ENCODE assay signal across 14 cellular contexts in the genomic region with DNA sequence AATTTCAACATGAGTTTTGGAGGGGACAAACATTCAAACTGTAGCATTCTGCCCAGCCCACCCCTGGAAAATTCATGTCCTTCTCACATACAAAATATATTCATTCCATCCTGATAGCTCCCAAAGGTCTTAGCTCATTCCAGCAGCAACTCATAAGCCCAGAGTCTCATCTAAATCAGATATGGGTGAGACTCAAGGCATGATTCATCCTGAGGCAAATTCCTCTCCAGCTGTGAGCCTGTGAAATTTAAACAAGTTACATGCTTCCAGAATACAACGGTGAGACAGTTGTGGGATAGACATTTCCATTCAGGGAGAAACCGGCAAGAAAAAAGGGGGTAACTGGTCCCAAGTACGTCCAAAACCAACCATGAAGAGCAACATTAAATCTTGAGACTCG. TPM values are rescaled to one million over a fixed set of nuclear protein-coding genes. Genes with fewer than 3 reads are reported as not detected.
DNase-seq lines count a peak whose midpoint lies in the region; ATAC-seq and TF ChIP-seq lines count a peak whose summit lies in the region.
"Had no signal": no experiment of that assay in that cellular context is flagged by ENCODE, and none has a peak within 500 bp of the region (broad histone marks: within the 10 kb centered on the region; RNA-seq: fewer than 3 reads in every experiment).

No MANE protein-coding gene starts in this region.

- TF ChIP-seq EP300 in transverse colon (IDR thresholded peaks at IDR 0.05; ENCODE audit: low read depth) = no peak

- no peaks in the 10 kb centered on the region for H3K36me3 ChIP-seq in Panc1 (ENCODE audit: control insufficient read depth, insufficient read depth, low read length)
- H3K36me3 ChIP-seq in psoas muscle (ENCODE audit: insufficient read depth in 1 of 2, low read depth in 1 of 2) = no peaks in the 10 kb centered on the region
- H3K36me3 ChIP-seq in transverse colon = no peaks in the 10 kb centered on the region
- no peaks in the 10 kb centered on the region for H3K36me3 ChIP-seq in testis (ENCODE audit: low read depth, missing control alignments)

- WGBS in psoas muscle, 3 donors = 28 to 45% (median 43%) methylated on average over 4 of the region's 4 CpGs
- WGBS in transverse colon (ENCODE audit: low coverage in 1 of 2), 2 donors = 77 to 92% methylated on average over 2 to 4 of the region's 4 CpGs
- WGBS in testis, 2 donors = 67 to 79% methylated on average over 4 of the region's 4 CpGs

- DNase-seq in EL (peak; percentile 76), Panc1 (ENCODE audit: low read depth, low spot score) (no peak), dedifferentiated amniotic fluid mesenchymal stem cell (ENCODE audit: extremely low spot score) (peak; percentile 63), renal cortical epithelial cell (ENCODE audit: low read depth) (peak; percentile 28), psoas muscle (no peak), transverse colon (no peak), testis (no peak)
- DNase-seq: activated gamma-delta T cell; CD4-positive, alpha-beta memory T cell; effector memory CD4-positive, alpha-beta T cell; kidney glomerular epithelial cell; NCI-H1417; NCI-H345 had no signal

- intact Hi-C loops in Panc1 (cut with micrococcal nuclease; ENCODE audit: unreplicated experiment) (no loop called here), psoas muscle (cut with DNase I) (no loop called here), transverse colon (cut with DNase I; ENCODE audit: low total_unique reads) (no loop called here), testis (cut with DNase I; ENCODE audit: low total_unique reads) (no loop called here)

- in situ Hi-C loops in Panc1 (cut with HindIII; ENCODE audit: low pct_unique_long_range_greater_than_20kb, low sequenced_read_pairs) (no loop called here), transverse colon (cut with MboI; ENCODE audit: low pct_ligation_motif_present in 1 of 4, low pct_unique_long_range_greater_than_20kb in 1 of 4, low sequenced_read_pairs in 3 of 4) (no loop called here)

- H3K27ac ChIP-seq in Panc1 (ENCODE audit: low read length) (no peak overlapping the region), psoas muscle (no peak overlapping the region), transverse colon (no peak overlapping the region), testis (no peak overlapping the region)
- H3K27ac ChIP-seq: VCaP had no signal

- H3K9me3 ChIP-seq in Panc1 (ENCODE audit: control insufficient read depth, insufficient read depth, low read depth, low read length) (no peaks in the 10 kb centered on the region), psoas muscle (no peaks in the 10 kb centered on the region), transverse colon (no peaks in the 10 kb centered on the region), testis (no peaks in the 10 kb centered on the region)

- H3K4me3 ChIP-seq in Panc1 (ENCODE audit: low read depth in 2 of 2, low read length in 2 of 2) = no peak overlapping the region
- H3K4me3 ChIP-seq in psoas muscle = no peak overlapping the region
- no peak overlapping the region for H3K4me3 ChIP-seq in transverse colon
- H3K4me3 ChIP-seq in testis = no peak overlapping the region

- POLR2A ChIA-PET in Panc1 (lab: Charles Lee) = no interaction called here

- no peaks in the 10 kb centered on the region; the same call in 1 of the 2 replicates for H3K4me1 ChIP-seq in Panc1 (ENCODE audit: control insufficient read depth, insufficient read depth, low read length)
- H3K4me1 ChIP-seq in psoas muscle = no peaks in the 10 kb centered on the region
- H3K4me1 ChIP-seq in transverse colon = no peaks in the 10 kb centered on the region
- H3K4me1 ChIP-seq in testis = peaks cover 11% of the 10 kb centered on the region

- TF ChIP-seq CTCF in Panc1 (IDR thresholded peaks at IDR 0.05) = no peak
- no peak for TF ChIP-seq CTCF in psoas muscle (IDR thresholded peaks at IDR 0.05)
- no peak for TF ChIP-seq CTCF in transverse colon (IDR thresholded peaks at IDR 0.05)
- TF ChIP-seq CTCF in testis (IDR thresholded peaks at IDR 0.05) = no peak

- TF ChIP-seq POLR2A in transverse colon (IDR thresholded peaks at IDR 0.05) = no peak
- no peak for TF ChIP-seq POLR2A in testis (IDR thresholded peaks at IDR 0.05)

- H3K27me3 ChIP-seq in Panc1 (ENCODE audit: control insufficient read depth, insufficient read depth, low read length) = no peaks in the 10 kb centered on the region
- no peaks in the 10 kb centered on the region for H3K27me3 ChIP-seq in psoas muscle (ENCODE audit: insufficient read depth in 3 of 3, low read length in 2 of 3)
- no peaks in the 10 kb centered on the region for H3K27me3 ChIP-seq in transverse colon
- no peaks in the 10 kb centered on the region for H3K27me3 ChIP-seq in testis

- CTCF ChIA-PET in Panc1 (lab: Charles Lee) = no interaction called here

- ATAC-seq in Panc1 (peak; percentile 78), psoas muscle (no peak)

- no TSS peak for BruUV-seq in Panc1 (replicated peaks; lab: Mats Ljungman, UMichigan)

RNA-seq across cellular contexts. Expression of gene FAHD2A, which starts 43.5 kb away (rescaled TPM):
- total RNA-seq in Panc1 (2021; ENCODE audit: unreplicated experiment) = 17.2 TPM
- polyA plus RNA-seq in Panc1 (2012; ENCODE audit: insufficient read length) = 13.1 TPM
- 16.4 and 49.3 TPM in 2 replicates for total RNA-seq in renal cortical epithelial cell
- total RNA-seq in psoas muscle = 10 to 100 TPM; 21.9 to 39.0 (median 29.8) TPM
- polyA plus RNA-seq in psoas muscle = 10 to 100 TPM; 23.0 to 29.8 (median 26.0) TPM
- total RNA-seq in transverse colon = 100 to 1,000 TPM in 1 of 4 donors, 10 to 100 TPM in 3; 29.9 to 134 (median 42.7) TPM
- total RNA-seq in testis = 10 to 100 TPM; 48.5 to 48.9 TPM
- polyA plus RNA-seq in testis (ENCODE audit: insufficient read depth, low read depth, low replicate concordance) = 73.8 TPM

Comparison
In these comparisons a context has a peak if more than half of its experiments do, and no peak if none do; other contexts are left out.
1. DNase-seq: peak in EL (single experiment), dedifferentiated amniotic fluid mesenchymal stem cell (single experiment) and renal cortical epithelial cell (single experiment); none in Panc1 (single experiment), psoas muscle (0 of 2), transverse colon (single experiment) and testis (single experiment).